Comparison of ENCODE assay signal across 1 cellular context in the genomic region with DNA sequence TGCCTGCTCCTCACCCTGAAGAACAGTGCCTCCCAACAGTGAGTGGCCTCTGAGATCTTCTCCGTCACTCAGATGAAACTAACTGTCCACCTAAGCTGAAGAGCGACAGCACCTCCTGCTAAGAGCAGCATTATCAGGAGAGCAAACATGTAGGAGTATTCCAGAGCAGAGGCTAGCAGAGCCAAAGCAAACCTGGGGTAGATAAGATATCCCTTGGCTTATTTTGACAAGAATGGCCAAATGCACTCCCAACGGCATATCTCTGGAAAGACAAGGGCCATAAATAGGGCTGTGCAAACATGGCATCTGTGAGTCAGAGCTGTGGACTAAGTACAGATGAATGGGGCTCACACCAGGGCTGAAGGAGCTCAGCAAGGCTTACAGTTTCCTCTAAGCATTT.
TF ChIP-seq lines count a peak whose summit lies in the region.

No MANE protein-coding gene starts in this region.

TF ChIP-seq in liver, 16 proteins besides CTCF, POLR2A, EP300 and RAD21 (continued from another document):
- TF ChIP-seq SP1 (IDR thresholded peaks at IDR 0.05) = peak; percentile 36
- peak; percentile 83 for TF ChIP-seq FOXA2 (IDR thresholded peaks at IDR 0.05)
- TF ChIP-seq, protein P1, sequence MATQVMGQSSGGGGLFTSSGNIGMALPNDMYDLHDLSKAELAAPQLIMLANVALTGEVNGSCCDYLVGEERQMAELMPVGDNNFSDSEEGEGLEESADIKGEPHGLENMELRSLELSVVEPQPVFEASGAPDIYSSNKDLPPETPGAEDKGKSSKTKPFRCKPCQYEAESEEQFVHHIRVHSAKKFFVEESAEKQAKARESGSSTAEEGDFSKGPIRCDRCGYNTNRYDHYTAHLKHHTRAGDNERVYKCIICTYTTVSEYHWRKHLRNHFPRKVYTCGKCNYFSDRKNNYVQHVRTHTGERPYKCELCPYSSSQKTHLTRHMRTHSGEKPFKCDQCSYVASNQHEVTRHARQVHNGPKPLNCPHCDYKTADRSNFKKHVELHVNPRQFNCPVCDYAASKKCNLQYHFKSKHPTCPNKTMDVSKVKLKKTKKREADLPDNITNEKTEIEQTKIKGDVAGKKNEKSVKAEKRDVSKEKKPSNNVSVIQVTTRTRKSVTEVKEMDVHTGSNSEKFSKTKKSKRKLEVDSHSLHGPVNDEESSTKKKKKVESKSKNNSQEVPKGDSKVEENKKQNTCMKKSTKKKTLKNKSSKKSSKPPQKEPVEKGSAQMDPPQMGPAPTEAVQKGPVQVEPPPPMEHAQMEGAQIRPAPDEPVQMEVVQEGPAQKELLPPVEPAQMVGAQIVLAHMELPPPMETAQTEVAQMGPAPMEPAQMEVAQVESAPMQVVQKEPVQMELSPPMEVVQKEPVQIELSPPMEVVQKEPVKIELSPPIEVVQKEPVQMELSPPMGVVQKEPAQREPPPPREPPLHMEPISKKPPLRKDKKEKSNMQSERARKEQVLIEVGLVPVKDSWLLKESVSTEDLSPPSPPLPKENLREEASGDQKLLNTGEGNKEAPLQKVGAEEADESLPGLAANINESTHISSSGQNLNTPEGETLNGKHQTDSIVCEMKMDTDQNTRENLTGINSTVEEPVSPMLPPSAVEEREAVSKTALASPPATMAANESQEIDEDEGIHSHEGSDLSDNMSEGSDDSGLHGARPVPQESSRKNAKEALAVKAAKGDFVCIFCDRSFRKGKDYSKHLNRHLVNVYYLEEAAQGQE (IDR thresholded peaks at IDR 0.05) = peak; percentile 43
